17 cellular contexts compared by ENCODE assay signal in the genomic region with DNA sequence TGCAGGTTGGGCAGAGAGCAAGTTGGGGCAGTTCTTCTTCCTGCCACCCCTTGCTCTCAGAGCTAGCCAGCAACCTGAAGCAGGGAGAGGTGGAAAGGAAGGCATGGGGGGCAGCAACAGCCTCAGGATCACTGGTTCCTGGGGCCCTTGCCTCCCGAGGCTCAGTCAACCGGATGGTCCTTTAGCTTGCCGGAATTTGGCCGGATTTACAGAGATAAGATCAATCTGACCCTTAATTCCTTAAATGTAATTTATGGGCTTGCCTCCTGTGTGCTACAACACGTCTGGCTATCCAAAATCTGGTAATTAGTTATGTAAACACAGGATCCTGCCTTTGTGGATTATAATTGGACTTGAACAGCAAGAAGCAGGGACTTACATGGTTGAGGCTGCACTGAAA. TPM values are rescaled to one million over a fixed set of nuclear protein-coding genes. Genes with fewer than 3 reads are reported as not detected.
"Had no signal": no experiment of that assay in that cellular context is flagged by ENCODE, and none has a peak within 500 bp of the region (broad histone marks: within the 10 kb centered on the region; RNA-seq: fewer than 3 reads in every experiment).

No MANE protein-coding gene starts in this region.

- H3K27ac ChIP-seq: coronary artery, lower lobe of right lung, tibial nerve, vagina had no signal

- H3K9me3 ChIP-seq: lower lobe of right lung, tibial nerve, vagina had no signal

- H3K4me1 ChIP-seq: lower lobe of right lung had no signal

- H3K36me3 ChIP-seq: lower lobe of right lung, tibial nerve, vagina had no signal

- H3K4me3 ChIP-seq: coronary artery, lower lobe of right lung, tibial nerve, vagina had no signal

- ATAC-seq: activated T-helper 17 cell treated with anti-CD3 and anti-CD28 coated beads, Interleukin-2, amount 50 U/mL, for 72 hours; effector memory CD8-positive, alpha-beta T cell; lower lobe of right lung; right cardiac atrium; stimulated activated effector memory CD8-positive, alpha-beta T cell treated with anti-CD3 and anti-CD28 coated beads, Interleukin-12 subunit alpha, Interleukin-12 subunit beta, amount 100 ng/mL, for 72 hours had no signal

- H3K27me3 ChIP-seq: tibial nerve, vagina had no signal

- H3K4me1 Mint-ChIP-seq: activated T-helper 17 cell treated with anti-CD3 and anti-CD28 coated beads, Interleukin-2, amount 50 U/mL, for 72 hours had no signal

- H3K27ac Mint-ChIP-seq: activated naive CD4-positive, alpha-beta T cell treated with anti-CD3 and anti-CD28 coated beads for 36 hours; activated T-helper 17 cell treated with anti-CD3 and anti-CD28 coated beads, Interleukin-2, amount 50 U/mL, for 72 hours; effector memory CD8-positive, alpha-beta T cell; progenitor cell of endocrine pancreas; stimulated activated effector memory CD8-positive, alpha-beta T cell treated with anti-CD3 and anti-CD28 coated beads, Interleukin-12 subunit alpha, Interleukin-12 subunit beta, amount 100 ng/mL, for 72 hours had no signal

- DNase-seq: activated CD4-positive, alpha-beta T cell treated with anti-CD3 and anti-CD28 coated beads, Interleukin-2, amount 50 U/mL, for 1 hour; activated naive CD4-positive, alpha-beta T cell treated with anti-CD3 and anti-CD28 coated beads for 36 hours; activated T-cell treated with anti-CD3 and anti-CD28 coated beads for 4 hours; central memory CD4-positive, alpha-beta T cell; effector memory CD8-positive, alpha-beta T cell; hippocampal formation; lower lobe of right lung; midbrain; right cardiac atrium had no signal

- H3K36me3 Mint-ChIP-seq: stimulated activated effector memory CD8-positive, alpha-beta T cell treated with anti-CD3 and anti-CD28 coated beads, Interleukin-12 subunit alpha, Interleukin-12 subunit beta, amount 100 ng/mL, for 72 hours had no signal

- H3K4me3 Mint-ChIP-seq: activated naive CD4-positive, alpha-beta T cell treated with anti-CD3 and anti-CD28 coated beads for 36 hours; activated T-helper 17 cell treated with anti-CD3 and anti-CD28 coated beads, Interleukin-2, amount 50 U/mL, for 72 hours; effector memory CD8-positive, alpha-beta T cell; stimulated activated effector memory CD8-positive, alpha-beta T cell treated with anti-CD3 and anti-CD28 coated beads, Interleukin-12 subunit alpha, Interleukin-12 subunit beta, amount 100 ng/mL, for 72 hours had no signal

- H3K9me3 Mint-ChIP-seq: activated naive CD4-positive, alpha-beta T cell treated with anti-CD3 and anti-CD28 coated beads for 36 hours; activated T-helper 17 cell treated with anti-CD3 and anti-CD28 coated beads, Interleukin-2, amount 50 U/mL, for 72 hours; effector memory CD8-positive, alpha-beta T cell; stimulated activated effector memory CD8-positive, alpha-beta T cell treated with anti-CD3 and anti-CD28 coated beads, Interleukin-12 subunit alpha, Interleukin-12 subunit beta, amount 100 ng/mL, for 72 hours had no signal

RNA-seq across cellular contexts. Expression of gene TCP11, which starts 19.5 kb away (rescaled TPM):
- total RNA-seq: activated CD8-positive, alpha-beta memory T cell treated with anti-CD3 and anti-CD28 coated beads for 36 hours; activated naive CD4-positive, alpha-beta T cell treated with anti-CD3 and anti-CD28 coated beads for 36 hours; activated T-helper 17 cell treated with anti-CD3 and anti-CD28 coated beads, Interleukin-2, amount 50 U/mL, for 72 hours; epithelial cell of proximal tubule; lower lobe of right lung; progenitor cell of endocrine pancreas; right cardiac atrium; vagina had no signal

RNA-seq across cellular contexts. Expression of gene SCUBE3, which starts 53.1 kb away (rescaled TPM):
- total RNA-seq: activated naive CD4-positive, alpha-beta T cell treated with anti-CD3 and anti-CD28 coated beads for 36 hours had no signal
